ENCODE assay signal across 17 cellular contexts in the genomic region with DNA sequence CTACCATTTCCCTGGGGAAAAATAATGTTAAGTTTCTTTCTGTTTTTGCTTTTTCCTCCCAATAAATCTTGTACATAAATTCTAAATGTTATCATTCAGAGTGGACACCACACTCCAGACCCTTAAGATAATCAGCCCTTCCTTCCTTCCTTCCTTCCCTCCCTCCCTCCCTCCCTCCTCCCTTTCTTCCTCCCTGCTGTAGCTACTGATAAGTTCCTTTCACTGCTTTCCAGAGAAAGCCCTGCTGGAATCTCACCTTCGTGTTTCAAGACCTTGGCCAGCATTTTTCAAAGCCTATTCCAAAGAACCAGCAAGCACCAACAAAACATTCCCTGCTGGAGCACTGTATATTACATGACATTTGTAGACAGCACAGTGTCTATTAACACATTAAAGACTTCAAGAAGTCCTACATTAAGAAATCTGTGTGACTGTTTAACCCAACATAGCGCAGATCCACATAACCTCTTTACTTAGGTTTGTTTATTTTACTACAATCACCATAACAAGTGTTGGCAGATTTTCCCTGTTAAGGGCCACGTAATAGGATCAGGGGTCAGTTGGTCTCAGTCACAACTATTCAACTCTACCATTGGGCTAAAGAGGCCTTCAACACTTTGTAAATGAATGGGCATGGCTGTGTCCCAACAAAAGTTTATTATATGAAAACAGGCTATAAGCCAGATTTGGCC. TPM values are rescaled to one million over a fixed set of nuclear protein-coding genes. Genes with fewer than 3 reads are reported as not detected.
DNase-seq lines count a peak whose midpoint lies in the region; ATAC-seq, FAIRE-seq and TF ChIP-seq lines count a peak whose summit lies in the region.
"Had no signal": no experiment of that assay in that cellular context is flagged by ENCODE, and none has a peak within 500 bp of the region (broad histone marks: within the 10 kb centered on the region; RNA-seq: fewer than 3 reads in every experiment).

No MANE protein-coding gene starts in this region.

- H3K36me3 ChIP-seq in pancreas: no peaks in the 10 kb centered on the region
- H3K36me3 ChIP-seq: adrenal gland, BE2C, colonic mucosa, thoracic aorta had no signal

- H3K27me3 Mint-ChIP-seq in HFFc6 (ENCODE audit: insufficient read depth): peaks cover 30% of the 10 kb centered on the region

- ATAC-seq in pancreas (peak; percentile 55 to 66 (median 61)), GM21390 (IDR thresholded peaks at IDR 0.05; ENCODE audit: unreplicated experiment) (no peak)
- ATAC-seq in activated CD4-positive, CD25-positive, alpha-beta regulatory T cell treated with anti-CD3 and anti-CD28 coated beads, Interleukin-2, amount 50 U/mL, for 24 hours: no peak

- H3K9me3 ChIP-seq in pancreas: no peaks in the 10 kb centered on the region
- H3K9me3 ChIP-seq: adrenal gland, BE2C, colonic mucosa, thoracic aorta had no signal

- H3K36me3 Mint-ChIP-seq in HFFc6 (ENCODE audit: low read depth): no peaks in the 10 kb centered on the region
- H3K36me3 Mint-ChIP-seq: IgD-negative memory B cell had no signal

- 14 to 17% methylated on average over 3 of the region's 3 CpGs for WGBS in pancreas, 2 donors

- peaks cover 19 to 32% (median 26%) of the 10 kb centered on the region in 3 donors for H3K4me1 ChIP-seq in pancreas
- H3K4me1 ChIP-seq: adrenal gland, BE2C had no signal

- intact Hi-C loops in pancreas (cut with DNase I): no loop called here

- no peak overlapping the region for H3K27ac Mint-ChIP-seq in HFFc6

- no peaks in the 10 kb centered on the region for H3K4me1 Mint-ChIP-seq in HFFc6 (ENCODE audit: low read depth)

- TF ChIP-seq CTCF in astrocyte of the spinal cord (IDR thresholded peaks at IDR 0.05; ENCODE audit: low read depth, low read length) (no peak), pancreas (IDR thresholded peaks at IDR 0.05) (no peak), HFFc6 (IDR thresholded peaks at IDR 0.05) (no peak)

- no peak overlapping the region for H3K4me3 Mint-ChIP-seq in HFFc6
- H3K4me3 Mint-ChIP-seq: IgD-negative memory B cell had no signal

- peak overlapping the region; percentile 19 to 81 (median 67) for H3K27ac ChIP-seq in pancreas
- H3K27ac ChIP-seq: adrenal gland, colonic mucosa, epithelial cell of prostate, thoracic aorta had no signal

- no peaks in the 10 kb centered on the region for H3K27me3 ChIP-seq in pancreas
- H3K27me3 ChIP-seq: adrenal gland, BE2C, colonic mucosa had no signal

- H3K4me3 ChIP-seq in astrocyte of the spinal cord (ENCODE audit: low read depth, low read length) (no peak overlapping the region), pancreas (no peak overlapping the region)
- H3K4me3 ChIP-seq: adrenal gland, colonic mucosa, smooth muscle cell, thoracic aorta had no signal

- peak; percentile 46 for DNase-seq in HCEC 1CT
- peak; percentile 14 for DNase-seq in astrocyte of the spinal cord (ENCODE audit: low read depth, low spot score)
- DNase-seq in kidney glomerular epithelial cell (lab: John Stamatoyannopoulos, UW): peak; percentile 13
- DNase-seq in pancreas: no peak
- no peak for DNase-seq in SIG-M5 treated with dmso at 0.1 percent for 504 hours (lab: John Stamatoyannopoulos, UW; ENCODE audit: unreplicated experiment)
- no peak for DNase-seq in HFFc6
- DNase-seq: adrenal gland, BE2C, colonic mucosa, posterior cingulate gyrus had no signal

- no peak for FAIRE-seq in pancreas (lab: Jason Lieb, UNC)
- FAIRE-seq: GM19239 had no signal

- in situ Hi-C loops in astrocyte of the spinal cord (cut with HindIII; ENCODE audit: low sequenced_read_pairs): no loop called here

- H3K9me3 Mint-ChIP-seq in HFFc6: peaks cover 4% of the 10 kb centered on the region; the same call in 1 of the 2 replicates

RNA-seq across cellular contexts. Expression of a gene that starts 51.5 kb away (rescaled TPM):
- total RNA-seq in pancreas: 1 to 10 TPM in 4 of 6 donors, under 1 TPM in 2; 0.43 to 2.7 (median 1.1) TPM
- polyA plus RNA-seq in pancreas: under 1 TPM; 0.27 to 0.80 TPM
- total RNA-seq in HFFc6 (2021; fragmentation: NEBNext Ultra II Directional; extraction: Animal tissue kit (Norgen Biotek cat#: 25700)): 1 to 10 TPM in 3 of 6 experiments, under 1 TPM in 3; 0.91 to 1.2 (median 1.0) TPM

Comparison
In these comparisons a context has a peak if more than half of its experiments do, and no peak if none do; other contexts are left out.
1. DNase-seq: peak in HCEC 1CT (single experiment), astrocyte of the spinal cord (single experiment) and kidney glomerular epithelial cell (single experiment); none in pancreas (0 of 6), SIG-M5 treated with dmso at 0.1 percent for 504 hours (single experiment) and HFFc6 (single experiment).
2. ATAC-seq: peak in pancreas (4 of 4); none in activated CD4-positive, CD25-positive, alpha-beta regulatory T cell treated with anti-CD3 and anti-CD28 coated beads, Interleukin-2, amount 50 U/mL, for 24 hours (0 of 2) and GM21390 (single experiment).